8 cellular contexts compared by ENCODE assay signal in the genomic region with DNA sequence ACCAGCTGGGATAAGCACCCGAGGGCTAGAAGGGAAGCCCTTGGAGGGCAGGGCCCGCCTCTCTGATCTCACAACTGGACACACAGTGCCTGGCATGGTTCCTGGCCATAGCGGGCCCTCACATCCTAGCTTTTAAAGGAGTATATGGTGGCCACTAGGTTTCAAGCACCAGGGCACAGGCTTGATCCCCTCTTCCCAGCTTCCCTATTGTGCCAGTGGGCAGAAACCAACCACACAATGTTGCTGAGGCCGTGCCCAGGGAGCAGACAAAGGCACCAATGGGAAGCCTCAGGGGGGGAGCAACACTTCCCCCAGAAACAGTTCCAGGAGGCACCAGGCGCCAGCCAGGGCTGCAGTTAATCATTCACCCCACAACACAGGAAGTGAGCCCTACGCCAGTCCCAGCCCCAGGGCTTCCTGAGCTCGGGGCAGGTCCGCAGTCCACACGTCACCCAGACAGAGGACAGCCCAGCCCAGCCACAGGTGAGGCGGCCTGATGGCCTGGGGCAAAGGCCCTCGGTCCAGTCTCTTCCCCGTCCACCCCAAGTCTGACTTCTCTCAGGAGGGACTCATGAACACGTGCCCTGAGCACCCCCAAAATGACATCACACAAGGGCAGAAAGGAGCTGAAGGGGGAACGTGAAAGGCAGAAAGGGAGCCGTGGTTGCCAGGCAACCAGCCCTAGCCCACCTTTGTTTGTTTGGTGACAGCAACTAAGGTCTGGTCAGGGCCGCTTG. TPM values are rescaled to one million over a fixed set of nuclear protein-coding genes. Genes with fewer than 3 reads are reported as not detected.
DNase-seq lines count a peak whose midpoint lies in the region; ATAC-seq, FAIRE-seq and TF ChIP-seq lines count a peak whose summit lies in the region.

No MANE protein-coding gene starts in this region.

- H3K4me3 ChIP-seq in bronchial epithelial cell (ENCODE audit: low read depth, low read length), result no peak overlapping the region

- no peak for TF ChIP-seq CTCF in bronchial epithelial cell (IDR thresholded peaks at IDR 0.05; ENCODE audit: insufficient read depth, low read length, severe bottlenecking)

- peaks cover 10% of the 10 kb centered on the region for H3K36me3 ChIP-seq in bronchial epithelial cell (ENCODE audit: control insufficient read depth, insufficient read depth, low read length)

- no peak for FAIRE-seq in bronchial epithelial cell (lab: Jason Lieb, UNC)

- DNase-seq in C1 segment of cervical spinal cord (lab: John Stamatoyannopoulos, UW) (peak in 11 of 14 donors; percentile 42 to 90 (median 75)), GM19238 (ENCODE audit: insufficient read length, low spot score) (peak; percentile 93), HuH-7.5 (ENCODE audit: low spot score) (peak; percentile 92), bronchial epithelial cell (ENCODE audit: low read depth) (peak; percentile 80), midbrain (lab: John Stamatoyannopoulos, UW) (peak; percentile 88)
- no peak for DNase-seq in stimulated activated CD4-positive, alpha-beta T cell treated with anti-CD3 and anti-CD28 coated beads, Interleukin-4, amount 100 ng/mL, for 4 hours

- ATAC-seq in GM21825 (IDR thresholded peaks at IDR 0.05; ENCODE audit: unreplicated experiment) (no peak), GM21515 (IDR thresholded peaks at IDR 0.05; ENCODE audit: unreplicated experiment) (no peak)

- H3K27me3 ChIP-seq in bronchial epithelial cell (ENCODE audit: control insufficient read depth, insufficient read depth, low read length), result no peaks in the 10 kb centered on the region

RNA-seq across cellular contexts. Expression of a gene that starts 12.8 kb away (rescaled TPM):
- total RNA-seq in bronchial epithelial cell, result 3.9 and 7.4 TPM in 2 replicates

RNA-seq across cellular contexts. Expression of a gene that starts 20.9 kb away (rescaled TPM):
- total RNA-seq in bronchial epithelial cell, result 11.6 and 28.9 TPM in 2 replicates

RNA-seq across cellular contexts. Expression of a gene that starts 21.1 kb away (rescaled TPM):
- total RNA-seq in bronchial epithelial cell, result 58.4 and 65.0 TPM in 2 replicates

RNA-seq across cellular contexts. Expression of a gene that starts 58.5 kb away (rescaled TPM):
- total RNA-seq in bronchial epithelial cell, result 1.6 and 3.6 TPM in 2 replicates

Comparison
In these comparisons a context has a peak if more than half of its experiments do, and no peak if none do; other contexts are left out.
1. DNase-seq: peak in C1 segment of cervical spinal cord (11 of 14), GM19238 (single experiment), HuH-7.5 (single experiment), bronchial epithelial cell (single experiment) and midbrain (single experiment); none in stimulated activated CD4-positive, alpha-beta T cell treated with anti-CD3 and anti-CD28 coated beads, Interleukin-4, amount 100 ng/mL, for 4 hours (0 of 2).